Comparison of ENCODE assay signal across 8 cellular contexts in the genomic region with DNA sequence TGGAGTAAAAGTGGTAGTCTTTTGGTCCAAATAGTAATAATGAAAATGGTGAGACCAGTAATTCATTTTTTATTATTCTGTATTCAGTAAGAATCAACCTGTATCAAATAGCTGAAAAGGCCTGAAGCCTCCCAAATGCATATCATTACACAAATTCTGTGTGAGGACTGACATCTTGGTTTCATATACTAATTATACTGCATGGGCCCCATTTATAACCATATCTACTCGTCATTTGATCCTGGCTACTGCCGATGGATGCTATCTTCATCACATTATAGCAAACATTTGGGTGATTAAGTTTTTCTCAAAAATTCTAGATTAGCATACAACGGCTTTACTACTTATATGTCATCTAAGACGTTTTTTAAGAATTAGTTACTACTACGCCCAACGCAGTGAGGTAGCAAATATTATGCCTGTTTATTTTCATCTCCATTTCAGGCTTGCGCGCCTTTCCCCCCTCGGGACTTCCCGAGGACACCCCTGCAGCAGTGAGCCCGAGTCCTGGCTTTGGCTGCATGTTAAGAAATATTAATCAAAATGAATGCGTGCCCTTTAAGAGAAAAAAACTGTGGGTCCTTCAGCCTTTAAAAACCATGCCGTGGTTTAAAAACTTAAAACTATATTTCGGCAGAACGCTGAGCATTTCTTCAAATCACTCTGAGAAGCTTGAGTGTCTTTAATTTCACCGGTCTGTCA. TPM values are rescaled to one million over a fixed set of nuclear protein-coding genes. Genes with fewer than 3 reads are reported as not detected.
A peak's percentile ranks its signal among the peaks of the same experiment; 100 is the strongest.
DNase-seq lines count a peak whose midpoint lies in the region; ATAC-seq and TF ChIP-seq lines count a peak whose summit lies in the region.

No MANE protein-coding gene starts in this region.

- DNase-seq in SK-N-SH, result peak; percentile 29
- DNase-seq in RWPE2 (ENCODE audit: low spot score), result no peak
- DNase-seq in inferior parietal cortex (ENCODE audit: extremely low spot score), result peak; percentile 35
- peak; percentile 33 to 36 for DNase-seq in stimulated activated CD4-positive, alpha-beta T cell treated with anti-CD3 and anti-CD28 coated beads, Interleukin-2, amount 100 ng/mL, for 24 hours
- no peak for DNase-seq in GM19238 (ENCODE audit: insufficient read length, low spot score)

- peaks cover 9% of the 10 kb centered on the region for H3F3A ChIP-seq in SK-N-SH (replicated peaks; ENCODE audit: insufficient read depth)

- H3K4me1 Mint-ChIP-seq in brain, result peaks cover 30% of the 10 kb centered on the region

- ATAC-seq in SK-N-SH treated with all-trans-retinoic acid at 6 μM for 48 hours (no peak; the same call in 1 of the 3 replicates), RWPE2 (ENCODE audit: low read depth) (0 out of 3 replicates have a peak, but pooled peaks have one; percentile 1), GM21526 (IDR thresholded peaks at IDR 0.05; ENCODE audit: low FRiP score, unreplicated experiment) (no peak)

- no peak for TF ChIP-seq RAD21 in SK-N-SH (IDR thresholded peaks at IDR 0.05; ENCODE audit: low read length)

- no peaks in the 10 kb centered on the region for H3K27me3 ChIP-seq in SK-N-SH (ENCODE audit: insufficient read depth)
- H3K27me3 ChIP-seq in RWPE2 (ENCODE audit: insufficient read depth, poor library complexity, severe bottlenecking), result no peaks in the 10 kb centered on the region

- peak overlapping the region; percentile 86 for H2AFZ ChIP-seq in SK-N-SH (ENCODE audit: low read depth)

- H3K4me1 ChIP-seq in SK-N-SH (ENCODE audit: control insufficient read depth in 1 of 2, insufficient read depth in 2 of 2, low read depth in 1 of 2, low read length in 1 of 2) (peaks cover 6 to 9% of the 10 kb centered on the region in 2 experiments; a peak in 3 of 4 replicates), RWPE2 (ENCODE audit: insufficient read depth, poor library complexity, severe bottlenecking) (peaks cover 6% of the 10 kb centered on the region)

- peak overlapping the region; percentile 89 to 99 (median 97) for H3K4me3 Mint-ChIP-seq in brain

- no peaks in the 10 kb centered on the region for H4K20me1 ChIP-seq in SK-N-SH (ENCODE audit: insufficient read depth)

- H3K4me3 ChIP-seq in SK-N-SH (ENCODE audit: low read depth in 2 of 2, low read length in 1 of 2), result peak overlapping the region; percentile 93 to 94
- peak overlapping the region; percentile 65 for H3K4me3 ChIP-seq in RWPE2 (ENCODE audit: severe bottlenecking)

- POLR2A ChIA-PET in SK-N-SH (lab: Yijun Ruan, JAX), result interaction anchor here (1.1 kb wide), 1 partner anchor 318 kb away, joined by 4 read pairs; no protein-coding TSS in a partner anchor

- H3K79me2 ChIP-seq in SK-N-SH (ENCODE audit: insufficient read depth), result peaks cover 22% of the 10 kb centered on the region

- H3K9me3 Mint-ChIP-seq in brain, result peaks cover 3 to 8% (median 4%) of the 10 kb centered on the region in 5 experiments

- H3K36me3 Mint-ChIP-seq in brain, result peaks cover 19% of the 10 kb centered on the region

- no peaks in the 10 kb centered on the region for H3K9me2 ChIP-seq in SK-N-SH

- H3K27ac ChIP-seq in SK-N-SH (ENCODE audit: low read depth in 2 of 2, low read length in 1 of 2), result peak overlapping the region; percentile 90 to 96
- peak overlapping the region; percentile 74 for H3K27ac ChIP-seq in RWPE2 (ENCODE audit: poor library complexity, severe bottlenecking)

- peak overlapping the region; percentile 97 for H3K9ac ChIP-seq in SK-N-SH

- WGBS in SK-N-SH (ENCODE audit: low lambda C conversion rate), result 7% methylated on average over 16 of the region's 16 CpGs

- no peak for TF ChIP-seq EP300 in SK-N-SH (IDR thresholded peaks at IDR 0.05; ENCODE audit: borderline replicate concordance in 1 of 2, low read depth in 1 of 2, low read length in 1 of 2)

- H3K9me3 ChIP-seq in SK-N-SH (no peaks in the 10 kb centered on the region), RWPE2 (ENCODE audit: severe bottlenecking) (no peaks in the 10 kb centered on the region)

- H3K27ac Mint-ChIP-seq in brain, result peak overlapping the region; percentile 98 to 100 (median 99)

- H3K36me3 ChIP-seq in SK-N-SH (replicated peaks in 1 of 2; ENCODE audit: control insufficient read depth in 1 of 2, insufficient read depth in 2 of 2, low read length in 1 of 2) (no peaks in the 10 kb centered on the region), RWPE2 (ENCODE audit: low read depth) (no peaks in the 10 kb centered on the region)

- CTCF ChIA-PET in SK-N-SH (lab: Yijun Ruan, JAX), result interaction anchor here (0.8 to 2.8 kb wide), 6 partner anchors 9 to 402 kb away, joined by 3 to 23 read pairs (median 4); no protein-coding TSS in a partner anchor

- H3K4me2 ChIP-seq in SK-N-SH, result peak overlapping the region; percentile 82

- H3K27me3 Mint-ChIP-seq in brain, result peaks cover 14% of the 10 kb centered on the region

- TF ChIP-seq CTCF in SK-N-SH (IDR thresholded peaks at IDR 0.05), result no peak
- TF ChIP-seq CTCF in RWPE2 (IDR thresholded peaks at IDR 0.05; ENCODE audit: poor library complexity, severe bottlenecking), result no peak
- no peak for TF ChIP-seq CTCF in brain (conservative IDR thresholded peaks at IDR 0.05)

TF ChIP-seq in SK-N-SH, 30 proteins besides CTCF, POLR2A, EP300 and RAD21 (continues in another document):
- TF ChIP-seq MXI1 (IDR thresholded peaks at IDR 0.05; ENCODE audit: low read depth, low read length) (no peak), EZH2phosphoT487 (IDR thresholded peaks at IDR 0.05; ENCODE audit: borderline replicate concordance, low read depth) (no peak), REST (IDR thresholded peaks at IDR 0.05; ENCODE audit: low read depth, low read length) (no peak), JUND (IDR thresholded peaks at IDR 0.05) (no peak), GABPA (IDR thresholded peaks at IDR 0.05; ENCODE audit: low read depth) (0 out of 2 replicates have a peak, but pooled peaks have one; percentile 12), FOSL2 (IDR thresholded peaks at IDR 0.05; ENCODE audit: borderline replicate concordance, low read depth) (no peak), YY1 (IDR thresholded peaks at IDR 0.05; ENCODE audit: low read depth) (no peak)

TF ChIP-seq in SK-N-SH treated with all-trans-retinoic acid at 6 μM for 48 hours, 23 proteins besides CTCF, POLR2A, EP300 and RAD21 (continues in another document):
- TF ChIP-seq RARB (CRISPR knock-in tag; IDR thresholded peaks at IDR 0.05), result no peak
- TF ChIP-seq, protein P1, sequence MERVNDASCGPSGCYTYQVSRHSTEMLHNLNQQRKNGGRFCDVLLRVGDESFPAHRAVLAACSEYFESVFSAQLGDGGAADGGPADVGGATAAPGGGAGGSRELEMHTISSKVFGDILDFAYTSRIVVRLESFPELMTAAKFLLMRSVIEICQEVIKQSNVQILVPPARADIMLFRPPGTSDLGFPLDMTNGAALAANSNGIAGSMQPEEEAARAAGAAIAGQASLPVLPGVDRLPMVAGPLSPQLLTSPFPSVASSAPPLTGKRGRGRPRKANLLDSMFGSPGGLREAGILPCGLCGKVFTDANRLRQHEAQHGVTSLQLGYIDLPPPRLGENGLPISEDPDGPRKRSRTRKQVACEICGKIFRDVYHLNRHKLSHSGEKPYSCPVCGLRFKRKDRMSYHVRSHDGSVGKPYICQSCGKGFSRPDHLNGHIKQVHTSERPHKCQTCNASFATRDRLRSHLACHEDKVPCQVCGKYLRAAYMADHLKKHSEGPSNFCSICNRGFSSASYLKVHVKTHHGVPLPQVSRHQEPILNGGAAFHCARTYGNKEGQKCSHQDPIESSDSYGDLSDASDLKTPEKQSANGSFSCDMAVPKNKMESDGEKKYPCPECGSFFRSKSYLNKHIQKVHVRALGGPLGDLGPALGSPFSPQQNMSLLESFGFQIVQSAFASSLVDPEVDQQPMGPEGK (CRISPR knock-in tag; IDR thresholded peaks at IDR 0.05; ENCODE audit: borderline replicate concordance), result no peak
- TF ChIP-seq, protein P2, sequence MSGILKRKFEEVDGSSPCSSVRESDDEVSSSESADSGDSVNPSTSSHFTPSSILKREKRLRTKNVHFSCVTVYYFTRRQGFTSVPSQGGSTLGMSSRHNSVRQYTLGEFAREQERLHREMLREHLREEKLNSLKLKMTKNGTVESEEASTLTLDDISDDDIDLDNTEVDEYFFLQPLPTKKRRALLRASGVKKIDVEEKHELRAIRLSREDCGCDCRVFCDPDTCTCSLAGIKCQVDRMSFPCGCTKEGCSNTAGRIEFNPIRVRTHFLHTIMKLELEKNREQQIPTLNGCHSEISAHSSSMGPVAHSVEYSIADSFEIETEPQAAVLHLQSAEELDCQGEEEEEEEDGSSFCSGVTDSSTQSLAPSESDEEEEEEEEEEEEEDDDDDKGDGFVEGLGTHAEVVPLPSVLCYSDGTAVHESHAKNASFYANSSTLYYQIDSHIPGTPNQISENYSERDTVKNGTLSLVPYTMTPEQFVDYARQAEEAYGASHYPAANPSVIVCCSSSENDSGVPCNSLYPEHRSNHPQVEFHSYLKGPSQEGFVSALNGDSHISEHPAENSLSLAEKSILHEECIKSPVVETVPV (CRISPR knock-in tag; IDR thresholded peaks at IDR 0.05), result no peak
- TF ChIP-seq ESRRG (CRISPR knock-in tag; IDR thresholded peaks at IDR 0.05), result no peak
- TF ChIP-seq GLIS3 (CRISPR knock-in tag; IDR thresholded peaks at IDR 0.05), result no peak
- no peak for TF ChIP-seq ARNTL (CRISPR knock-in tag; IDR thresholded peaks at IDR 0.05; ENCODE audit: borderline replicate concordance, low read depth)
- TF ChIP-seq ZFP30 (CRISPR knock-in tag; IDR thresholded peaks at IDR 0.05), result no peak
- no peak for TF ChIP-seq BACH2 (CRISPR knock-in tag; IDR thresholded peaks at IDR 0.05; ENCODE audit: borderline replicate concordance)
- no peak for TF ChIP-seq CSDC2 (CRISPR knock-in tag; IDR thresholded peaks at IDR 0.05)

RNA-seq across cellular contexts. Expression of gene MMAA, which starts 0.8 kb away (rescaled TPM):
- polyA plus RNA-seq in SK-N-SH (2012; rRNA removed) (2.2 and 3.2 TPM in 2 replicates), brain (ENCODE audit: insufficient read depth, low read depth, low replicate concordance) (1.5 TPM)
- polyA plus RNA-seq in SK-N-SH (2012; cell fraction: cytosol; rRNA removed), result 3.0 and 4.6 TPM in 2 replicates
- 1.7 and 3.0 TPM in 2 replicates for polyA plus RNA-seq in SK-N-SH (2012; cell fraction: nucleus; rRNA removed)

Comparison
In these comparisons a context has a peak if more than half of its experiments do, and no peak if none do; other contexts are left out.
1. DNase-seq: peak in SK-N-SH (single experiment), inferior parietal cortex (single experiment) and stimulated activated CD4-positive, alpha-beta T cell treated with anti-CD3 and anti-CD28 coated beads, Interleukin-2, amount 100 ng/mL, for 24 hours (2 of 2); none in RWPE2 (single experiment) and GM19238 (single experiment).